8 cellular contexts compared by ENCODE assay signal in genomic region chr9:109906766-109907382, GRCh38.
DNase-seq lines count a peak whose midpoint lies in the region; ATAC-seq and TF ChIP-seq lines count a peak whose summit lies in the region.

No MANE protein-coding gene starts in this region.

- no peak overlapping the region for H3K4me3 Mint-ChIP-seq in osteocyte (ENCODE audit: unreplicated experiment)

- peak; percentile 2 for TF ChIP-seq CTCF in osteocyte (IDR thresholded peaks at IDR 0.05)

- no peaks in the 10 kb centered on the region for H3K36me3 Mint-ChIP-seq in osteocyte (ENCODE audit: unreplicated experiment)

- H3K27me3 Mint-ChIP-seq in osteocyte (ENCODE audit: unreplicated experiment) = no peaks in the 10 kb centered on the region

- H3K27ac Mint-ChIP-seq in osteocyte (ENCODE audit: unreplicated experiment) = peak overlapping the region; percentile 5

- ATAC-seq in GM19023 (IDR thresholded peaks at IDR 0.05; ENCODE audit: unreplicated experiment) (peak; percentile 19), HG03039 (IDR thresholded peaks at IDR 0.05; ENCODE audit: unreplicated experiment) (peak; percentile 3)

- DNase-seq in amniotic epithelial cell (ENCODE audit: low read depth) (peak; percentile 24), osteocyte (ENCODE audit: extremely low spot score, unreplicated experiment) (no peak), NCI-H2227 treated with DMSO at 0.1 percent for 48 hours (lab: John Stamatoyannopoulos, UW) (no peak), NOMO-1 treated with dmso at 0.1 percent for 144 hours (lab: John Stamatoyannopoulos, UW; ENCODE audit: unreplicated experiment) (no peak), islet precursor cell (no peak)
- no peak for DNase-seq in stimulated activated CD8-positive, alpha-beta memory T cell treated with anti-CD3 and anti-CD28 coated beads, Interleukin-4, amount 100 ng/mL, for 48 hours

- peaks cover 35% of the 10 kb centered on the region for H3K4me1 Mint-ChIP-seq in osteocyte (ENCODE audit: unreplicated experiment)

- no peaks in the 10 kb centered on the region for H3K9me3 Mint-ChIP-seq in osteocyte (ENCODE audit: unreplicated experiment)
